ENCODE assay signal across 1 cellular context in genomic region chr11:19819148-19819547, GRCh38.
TF ChIP-seq lines count a peak whose summit lies in the region.

No MANE protein-coding gene starts in this region.

TF ChIP-seq in GM12878, 131 proteins besides CTCF, POLR2A, EP300 and RAD21:
- no peak for TF ChIP-seq RAD51 (IDR thresholded peaks at IDR 0.05)
- peak; percentile 50 for TF ChIP-seq MEF2B (IDR thresholded peaks at IDR 0.05; ENCODE audit: partially characterized antibody, poor library complexity, severe bottlenecking)
- TF ChIP-seq SMAD5 (IDR thresholded peaks at IDR 0.05; ENCODE audit: low read depth) = no peak
- TF ChIP-seq FOXK2 (IDR thresholded peaks at IDR 0.05) = no peak
TF ChIP-seq in GM12878: peak in this region for 1.
